In the genomic region with DNA sequence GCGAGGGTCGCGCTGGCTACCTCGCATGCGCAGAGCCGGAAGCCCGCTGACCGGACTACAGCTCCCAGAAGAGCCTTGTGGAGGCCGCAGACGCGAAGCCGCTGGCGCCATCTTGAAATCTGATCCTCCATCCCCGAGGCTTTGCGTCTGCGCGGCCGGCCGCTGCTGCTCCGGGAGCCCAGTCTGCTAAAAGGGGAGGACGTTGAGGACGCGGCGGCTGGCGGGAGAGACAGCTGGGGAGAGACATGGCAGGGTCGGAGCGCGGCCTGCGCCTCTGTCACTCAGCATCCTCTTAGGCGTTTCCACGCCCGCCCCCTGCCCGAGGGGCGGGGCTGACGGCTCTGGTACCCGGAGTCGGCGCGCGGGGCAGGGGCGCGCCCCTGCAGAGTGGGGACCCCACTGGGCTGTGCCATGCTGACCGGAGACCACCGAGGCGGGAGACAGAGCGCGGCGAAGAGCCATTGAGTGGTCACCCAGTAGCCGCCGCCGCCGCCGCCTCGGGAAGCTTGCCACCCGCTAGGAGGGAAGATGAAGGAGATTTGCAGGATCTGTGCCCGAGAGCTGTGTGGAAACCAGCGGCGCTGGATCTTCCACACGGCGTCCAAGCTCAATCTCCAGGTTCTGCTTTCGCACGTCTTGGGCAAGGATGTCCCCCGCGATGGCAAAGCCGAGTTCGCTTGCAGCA, we compare ENCODE assay signal across 8 cellular contexts.
DNase-seq lines count a peak whose midpoint lies in the region; ATAC-seq and TF ChIP-seq lines count a peak whose summit lies in the region.
"Not testable (repeated sequence)": the region's sequence is repeated elsewhere in the genome, so short reads cannot be mapped to it uniquely, and the experiment has no call there.

No MANE protein-coding gene starts in this region.

- not testable (repeated sequence) for H3K9me2 ChIP-seq in Loucy (replicated peaks; ENCODE audit: low read depth, low read length)

- H3K27ac ChIP-seq in cingulate gyrus (ENCODE audit: low read depth, low read length) (peak overlapping the region; percentile 54), layer of hippocampus (ENCODE audit: low read depth, low read length) (peak overlapping the region; percentile 68), tibial artery (peak overlapping the region; percentile 74 to 81)

- not testable (repeated sequence) for H3K27ac Mint-ChIP-seq in activated CD8-positive, alpha-beta memory T cell treated with anti-CD3 and anti-CD28 coated beads, Interleukin-2, amount 10 ng/mL, durations not matched to agents 7 days and 5 days

- not testable (repeated sequence) for H3K27me3 ChIP-seq in Loucy (ENCODE audit: insufficient read depth, low read length, poor library complexity, severe bottlenecking); layer of hippocampus (ENCODE audit: control insufficient read depth, insufficient read depth, low read length); skeletal muscle satellite cell (ENCODE audit: control insufficient read depth, insufficient read depth, low read length); tibial artery

- peaks cover 14% of the 10 kb centered on the region for H3K4me1 Mint-ChIP-seq in activated CD8-positive, alpha-beta memory T cell treated with anti-CD3 and anti-CD28 coated beads, Interleukin-2, amount 10 ng/mL, durations not matched to agents 7 days and 5 days

- ATAC-seq in GM18861 (IDR thresholded peaks at IDR 0.05; ENCODE audit: unreplicated experiment) (peak; percentile 73), HG02678 (IDR thresholded peaks at IDR 0.05; ENCODE audit: unreplicated experiment) (peak; percentile 72)
- peak; percentile 78 for ATAC-seq in activated CD8-positive, alpha-beta memory T cell treated with anti-CD3 and anti-CD28 coated beads, Interleukin-2, amount 10 ng/mL, durations not matched to agents 7 days and 5 days

- H4K20me1 ChIP-seq in Loucy (ENCODE audit: insufficient read depth, low read length, poor library complexity, severe bottlenecking): not testable (repeated sequence)

- not testable (repeated sequence) for H3K36me3 ChIP-seq in Loucy (ENCODE audit: insufficient read depth, low read length); skeletal muscle satellite cell (ENCODE audit: insufficient read depth, low read length); tibial artery

- H3K27me3 Mint-ChIP-seq in activated CD8-positive, alpha-beta memory T cell treated with anti-CD3 and anti-CD28 coated beads, Interleukin-2, amount 10 ng/mL, durations not matched to agents 7 days and 5 days: not testable (repeated sequence)

- peak overlapping the region; percentile 68 for H2AFZ ChIP-seq in Loucy (ENCODE audit: low read length)

- H3K4me1 ChIP-seq in Loucy (ENCODE audit: insufficient read depth, low read length, poor library complexity, severe bottlenecking); skeletal muscle satellite cell (ENCODE audit: control insufficient read depth, insufficient read depth, low read length); tibial artery: not testable (repeated sequence)

- not testable (repeated sequence) for TF ChIP-seq CTCF in Loucy (conservative IDR thresholded peaks at IDR 0.05; ENCODE audit: low read length); tibial artery (IDR thresholded peaks at IDR 0.05)

- H3K79me2 ChIP-seq in Loucy (ENCODE audit: insufficient read depth, low read length): not testable (repeated sequence)

- H3K9ac ChIP-seq in Loucy (ENCODE audit: low read depth, low read length, poor library complexity, severe bottlenecking): peak overlapping the region; percentile 32
- H3K9ac ChIP-seq in skeletal muscle satellite cell (ENCODE audit: low read depth, low read length): peak overlapping the region; percentile 75

- H3K9me3 ChIP-seq in Loucy (ENCODE audit: insufficient read depth, low read depth, low read length); skeletal muscle satellite cell (replicated peaks; ENCODE audit: low read length); tibial artery: not testable (repeated sequence)

- CTCF ChIA-PET in activated CD8-positive, alpha-beta memory T cell treated with anti-CD3 and anti-CD28 coated beads, Interleukin-2, amount 10 ng/mL, durations not matched to agents 7 days and 5 days (lab: Charles Lee): not testable (repeated sequence)

- intact Hi-C loops in tibial artery (cut with DNase I; ENCODE audit: low total_unique reads): not testable (repeated sequence)

- peak overlapping the region; percentile 71 for H3K4me2 ChIP-seq in Loucy (ENCODE audit: low read depth, low read length, poor library complexity, severe bottlenecking)
- H3K4me2 ChIP-seq in skeletal muscle satellite cell (ENCODE audit: low read length): peak overlapping the region; percentile 82

- H3F3A ChIP-seq in Loucy (ENCODE audit: low read depth): not testable (repeated sequence)

- peak; percentile 77 for DNase-seq in activated CD8-positive, alpha-beta memory T cell treated with anti-CD3 and anti-CD28 coated beads, Interleukin-2, amount 10 ng/mL, durations not matched to agents 7 days and 5 days
- peak; percentile 81 to 92 for DNase-seq in tibial artery

- H3K4me3 ChIP-seq in Loucy (ENCODE audit: low read length, poor library complexity, severe bottlenecking) (peak overlapping the region; percentile 74), skeletal muscle satellite cell (ENCODE audit: low read length) (peak overlapping the region; percentile 75), tibial artery (peak overlapping the region; percentile 60 to 62)

- peak overlapping the region; percentile 78 for H3K4me3 Mint-ChIP-seq in activated CD8-positive, alpha-beta memory T cell treated with anti-CD3 and anti-CD28 coated beads, Interleukin-2, amount 10 ng/mL, durations not matched to agents 7 days and 5 days

- not testable (repeated sequence) for H3K9me3 Mint-ChIP-seq in activated CD8-positive, alpha-beta memory T cell treated with anti-CD3 and anti-CD28 coated beads, Interleukin-2, amount 10 ng/mL, durations not matched to agents 7 days and 5 days (ENCODE audit: low read depth)

- H3K36me3 Mint-ChIP-seq in activated CD8-positive, alpha-beta memory T cell treated with anti-CD3 and anti-CD28 coated beads, Interleukin-2, amount 10 ng/mL, durations not matched to agents 7 days and 5 days: not testable (repeated sequence)

Comparison
In these comparisons a context has a peak if more than half of its experiments do, and no peak if none do; other contexts are left out.
1. Peak in every context shown above with its lines: DNase-seq, ATAC-seq, H3K4me3 ChIP-seq and H3K27ac ChIP-seq.